11 cellular contexts compared by ENCODE assay signal in genomic region chr1:179217943-179218507, GRCh38. TPM values are rescaled to one million over a fixed set of nuclear protein-coding genes. Genes with fewer than 3 reads are reported as not detected.
DNase-seq lines count a peak whose midpoint lies in the region; ATAC-seq, FAIRE-seq and TF ChIP-seq lines count a peak whose summit lies in the region.
"Had no signal": no experiment of that assay in that cellular context is flagged by ENCODE, and none has a peak within 500 bp of the region (broad histone marks: within the 10 kb centered on the region; RNA-seq: fewer than 3 reads in every experiment).

No MANE protein-coding gene starts in this region.

- ATAC-seq in PC-3 = no peak
- ATAC-seq in HG03159 (IDR thresholded peaks at IDR 0.05; ENCODE audit: unreplicated experiment) = no peak
- ATAC-seq: T-cell had no signal

- TF ChIP-seq CTCF in PC-3 (conservative IDR thresholded peaks at IDR 0.05; ENCODE audit: low read depth, low read length) (no peak), esophagus squamous epithelium (IDR thresholded peaks at IDR 0.05) (no peak), D721Med (IDR thresholded peaks at IDR 0.05; ENCODE audit: insufficient read depth, missing control alignments) (no peak)

- 56 to 68% methylated on average over 5 of the region's 5 CpGs for WGBS in esophagus squamous epithelium, 2 donors

- TF ChIP-seq POLR2A in esophagus squamous epithelium (IDR thresholded peaks at IDR 0.05) = no peak

- FAIRE-seq in D721Med (lab: Jason Lieb, UNC) = no peak

- no peaks in the 10 kb centered on the region for H3K9me2 ChIP-seq in PC-3 (replicated peaks; ENCODE audit: low read length)

- H3K27me3 ChIP-seq in PC-3 (ENCODE audit: low read length) (no peaks in the 10 kb centered on the region), esophagus squamous epithelium (no peaks in the 10 kb centered on the region), skeletal muscle tissue (ENCODE audit: control insufficient read depth in 3 of 3, insufficient read depth in 3 of 3, low read length in 3 of 3) (no peaks in the 10 kb centered on the region)
- H3K27me3 ChIP-seq: dorsolateral prefrontal cortex had no signal

- POLR2A ChIA-PET in PC-3 (lab: Charles Lee; ENCODE audit: unreplicated experiment) = no interaction called here

- H3K4me3 ChIP-seq in PC-3 (ENCODE audit: low read length) = no peak overlapping the region
- H3K4me3 ChIP-seq in esophagus squamous epithelium = no peak overlapping the region
- H3K4me3 ChIP-seq in skeletal muscle tissue (ENCODE audit: low read length in 3 of 3) = no peak overlapping the region
- H3K4me3 ChIP-seq: dorsolateral prefrontal cortex had no signal

- CTCF ChIA-PET in PC-3 (lab: Charles Lee) = no interaction called here

- H3K9me3 ChIP-seq in PC-3 (ENCODE audit: low read length) (no peaks in the 10 kb centered on the region), esophagus squamous epithelium (no peaks in the 10 kb centered on the region), skeletal muscle tissue (ENCODE audit: control insufficient read depth in 3 of 3, low read length in 3 of 3) (no peaks in the 10 kb centered on the region)

- peaks cover 28% of the 10 kb centered on the region for H3K79me2 ChIP-seq in PC-3 (ENCODE audit: low read length)
- H3K79me2 ChIP-seq: parathyroid adenoma had no signal

- no peak overlapping the region for H3K4me2 ChIP-seq in PC-3 (ENCODE audit: low read length)

- H2AFZ ChIP-seq in PC-3 (ENCODE audit: low read length) = no peak overlapping the region
- H2AFZ ChIP-seq: parathyroid adenoma had no signal

- H3K27ac ChIP-seq in PC-3 (ENCODE audit: low read length) (peak overlapping the region; percentile 25; the same call in 1 of the 2 replicates), esophagus squamous epithelium (peak overlapping the region; percentile 21 to 64 (median 45)), skeletal muscle tissue (ENCODE audit: low read depth, low read length) (peak overlapping the region; percentile 46)
- H3K27ac ChIP-seq: parathyroid adenoma had no signal

- no peaks in the 10 kb centered on the region for H4K20me1 ChIP-seq in PC-3 (ENCODE audit: low read length)

- DNase-seq in GDM1 (lab: John Stamatoyannopoulos, UW) (peak; percentile 28), PC-3 (no peak), esophagus squamous epithelium (lab: John Stamatoyannopoulos, UW) (no peak), D721Med (ENCODE audit: insufficient read length, low spot score) (no peak), HK-2 (ENCODE audit: unreplicated experiment) (no peak)
- no peak for DNase-seq in activated CD4-positive, CD25-positive, alpha-beta regulatory T cell (lab: John Stamatoyannopoulos, UW)
- DNase-seq: dorsolateral prefrontal cortex, T-cell had no signal

- no peak overlapping the region for H3K9ac ChIP-seq in PC-3 (ENCODE audit: low read length)
- no peak overlapping the region for H3K9ac ChIP-seq in skeletal muscle tissue (ENCODE audit: low read depth in 1 of 3, low read length in 3 of 3)
- H3K9ac ChIP-seq: parathyroid adenoma had no signal

- intact Hi-C loops in PC-3 (cut with micrococcal nuclease) (no loop called here), esophagus squamous epithelium (cut with DNase I) (no loop called here)

- H3F3A ChIP-seq in PC-3 (ENCODE audit: low read length, unreplicated experiment) = no peaks in the 10 kb centered on the region

- peaks cover 6% of the 10 kb centered on the region; the same call in 1 of the 2 replicates for H3K4me1 ChIP-seq in PC-3 (ENCODE audit: insufficient read depth, low read length)
- H3K4me1 ChIP-seq in esophagus squamous epithelium = peaks cover 4 to 9% (median 6%) of the 10 kb centered on the region in 3 donors
- H3K4me1 ChIP-seq in skeletal muscle tissue (ENCODE audit: control insufficient read depth in 3 of 3, insufficient read depth in 3 of 3, low read length in 3 of 3) = no peaks in the 10 kb centered on the region
- H3K4me1 ChIP-seq: parathyroid adenoma had no signal

- H3K36me3 ChIP-seq in PC-3 (ENCODE audit: low read depth, low read length) (no peaks in the 10 kb centered on the region), esophagus squamous epithelium (peaks cover 0 to 6% (median 0%) of the 10 kb centered on the region in 3 donors), skeletal muscle tissue (ENCODE audit: control insufficient read depth in 3 of 3, insufficient read depth in 3 of 3, low read length in 3 of 3) (no peaks in the 10 kb centered on the region)

- no TSS peak for BruUV-seq in PC-3 (replicated peaks; lab: Mats Ljungman, UMichigan)

RNA-seq across cellular contexts. Expression of gene ABL2, which starts 11.5 kb away (rescaled TPM):
- total RNA-seq in PC-3 (2014; rRNA removed) (15.9 and 19.2 TPM in 2 replicates), esophagus squamous epithelium (10 to 100 TPM in 1 of 4 donors, 1 to 10 TPM in 3; 3.3 to 12.0 (median 6.2) TPM), skeletal muscle tissue (8.9 TPM)
